ENCODE assay signal across 8 cellular contexts in genomic region chr4:118740869-118741268, GRCh38. TPM values are rescaled to one million over a fixed set of nuclear protein-coding genes. Genes with fewer than 3 reads are reported as not detected.
DNase-seq lines count a peak whose midpoint lies in the region; ATAC-seq, FAIRE-seq and TF ChIP-seq lines count a peak whose summit lies in the region.

No MANE protein-coding gene starts in this region.

- no peak for TF ChIP-seq EP300 in K562 (IDR thresholded peaks at IDR 0.05; ENCODE audit: low read length)

- intact Hi-C loops in K562 (cut with micrococcal nuclease) (loop anchor here (1.0 to 5.0 kb wide), 2 partner anchors 149 to 226 kb away; no protein-coding TSS in a partner anchor), head of caudate nucleus (cut with DNase I) (no loop called here)

- no peaks in the 10 kb centered on the region for H3K79me2 ChIP-seq in K562 (ENCODE audit: control insufficient read depth, insufficient read depth, low read length)

- DNase-seq in AG10803 (ENCODE audit: low read depth) (peak; percentile 43), HTR-8/SVneo (ENCODE audit: insufficient read length, low spot score) (peak; percentile 6), K562 (ENCODE audit: extremely low read depth in 1 of 4, low spot score in 3 of 4) (peak in 3 of 4 experiments; percentile 16 to 18 (median 17)), lung microvascular endothelial cell (ENCODE audit: low read depth in 2 of 2) (peak; percentile 39 to 47), head of caudate nucleus (no peak)
- no peak for DNase-seq in activated effector memory CD4-positive, alpha-beta T cell treated with Interleukin-2 at 50 U/mL for 16 hours

- no TSS peak for BruUV-seq in K562 (replicated peaks; lab: Mats Ljungman, UMichigan)

- no peak for TF ChIP-seq POLR2A in K562 (conservative IDR thresholded peaks at IDR 0.05)

- no peaks in the 10 kb centered on the region for H3K27me3 ChIP-seq in K562 (ENCODE audit: control insufficient read depth in 2 of 2, insufficient read depth in 2 of 2, low read length in 2 of 2)

- no peak overlapping the region for H3K4me2 ChIP-seq in K562 (ENCODE audit: insufficient read depth, low read length)

- H3K4me1 ChIP-seq in K562 (replicated peaks in 1 of 2; ENCODE audit: control insufficient read depth in 2 of 2, insufficient read depth in 2 of 2, low read length in 2 of 2) = no peaks in the 10 kb centered on the region

- POLR2A ChIA-PET in K562 (lab: Yijun Ruan, JAX) = no interaction called here

- FAIRE-seq in HTR-8/SVneo (lab: Jason Lieb, UNC) = no peak
- no peak for FAIRE-seq in K562 (lab: Jason Lieb, UNC)

- CTCF ChIA-PET in K562 (lab: Yijun Ruan, JAX; ENCODE audit: low intra/inter-chr PET ratio) = interaction anchor here (0.6 to 2.1 kb wide), 4 partner anchors 149 to 229 kb away, joined by 3 to 12 read pairs (median 4); no protein-coding TSS in a partner anchor

- H3K9ac ChIP-seq in K562 (ENCODE audit: insufficient read depth in 1 of 2, low read depth in 2 of 2, low read length in 2 of 2) = no peak overlapping the region

- no peak overlapping the region for H2AFZ ChIP-seq in K562 (ENCODE audit: low read depth, low read length)

- no peak overlapping the region for H3K27ac ChIP-seq in K562 (ENCODE audit: extremely low read depth, low read depth, low read length)

- peaks cover 51% of the 10 kb centered on the region; the same call in 2 of the 3 replicates for H3K36me3 ChIP-seq in K562 (ENCODE audit: control insufficient read depth, insufficient read depth, low read length)

- no peaks in the 10 kb centered on the region for H3K9me1 ChIP-seq in K562 (ENCODE audit: control insufficient read depth, insufficient read depth, low read length)

- ATAC-seq in K562 (no peak), GM19463 (IDR thresholded peaks at IDR 0.05; ENCODE audit: unreplicated experiment) (no peak), HG02623 (IDR thresholded peaks at IDR 0.05; ENCODE audit: unreplicated experiment) (no peak)

- TF ChIP-seq CTCF in AG10803 (conservative IDR thresholded peaks at IDR 0.05; ENCODE audit: low read length) = peak; percentile 46
- peak in 1 of 3 experiments; percentile 47; a peak in 2 of 6 replicates for TF ChIP-seq CTCF in K562 (IDR thresholded peaks at IDR 0.05 in 2 of 3, conservative IDR thresholded peaks at IDR 0.05 in 1 of 3; ENCODE audit: insufficient read depth in 2 of 3, low read depth in 1 of 3, low read length in 3 of 3)

- peak; percentile 43 to 44 for TF ChIP-seq RAD21 in K562 (CRISPR knock-in tag; conservative IDR thresholded peaks at IDR 0.05 in 1 of 2, IDR thresholded peaks at IDR 0.05 in 1 of 2)

- in situ Hi-C loops in K562 (cut with MboI) = no loop called here

- no peaks in the 10 kb centered on the region for H3K9me3 ChIP-seq in K562 (replicated peaks; ENCODE audit: control insufficient read depth, insufficient read depth, low read depth, low read length)

- H3K4me3 ChIP-seq in AG10803 (ENCODE audit: low read length) (no peak overlapping the region), K562 (no peak overlapping the region)

- no peaks in the 10 kb centered on the region for H4K20me1 ChIP-seq in K562 (replicated peaks; ENCODE audit: control insufficient read depth, insufficient read depth, low read length)

- 8% methylated on average over 5 of the region's 5 CpGs for WGBS in K562 (ENCODE audit: insufficient coverage, low coverage, missing lambda C conversion rate)

TF ChIP-seq in K562, 482 proteins besides CTCF, POLR2A, EP300 and RAD21:
- TF ChIP-seq RBM25 (IDR thresholded peaks at IDR 0.05; ENCODE audit: low read depth, low read length, severe bottlenecking) (no peak), ZNF184 (CRISPR knock-in tag; IDR thresholded peaks at IDR 0.05) (no peak), HNRNPK (IDR thresholded peaks at IDR 0.05; ENCODE audit: low read depth, low read length, poor library complexity, severe bottlenecking) (no peak)

RNA-seq across cellular contexts. Expression of gene METTL14, which starts 55.7 kb away (rescaled TPM):
- total RNA-seq in K562 (2011; cell fraction: chromatin; rRNA removed; ENCODE audit: low replicate concordance) = 17.7 and 37.4 TPM in 2 replicates
- total RNA-seq in K562 (2011; cell fraction: nucleolus; rRNA removed) = 7.2 and 10.0 TPM in 2 replicates
- total RNA-seq in K562 (2011; cell fraction: nucleoplasm; rRNA removed) = 9.6 and 11.1 TPM in 2 replicates
- total RNA-seq in K562 (2014; rRNA removed) (20.2 and 20.4 TPM in 2 replicates), K562 (2014; rRNA removed; fragmentation: Illumina TruSeq; extraction: Trizol) (30.7 and 36.0 TPM in 2 replicates), K562 (2015; rRNA removed; fragmentation: Illumina TruSeq; extraction: Trizol) (28.2 and 42.4 TPM in 2 replicates), K562 (2021) (33.9 and 41.0 TPM in 2 replicates), lung microvascular endothelial cell (8.7 and 8.9 TPM in 2 replicates)
- polyA plus RNA-seq in K562 (2011; rRNA removed) (20.7 and 27.7 TPM in 2 replicates), K562 (2014; fragmentation: Illumina TruSeq; extraction: Trizol) (26.8 and 32.9 TPM in 2 replicates), K562 (2014; fragmentation: Nextera tagmentation; extraction: Ambion mirVana) (10 to 100 TPM; 16.7 to 27.2 TPM), K562 (2014; rRNA removed) (23.4 and 30.5 TPM in 2 replicates)
- polyA plus RNA-seq in K562 (2011; cell fraction: cytosol; rRNA removed) = 3.9 and 8.4 TPM in 2 replicates
- 13.7 and 14.9 TPM in 2 replicates for polyA plus RNA-seq in K562 (2011; cell fraction: nucleus; rRNA removed)
- 13.0 and 16.8 TPM in 2 replicates for polyA plus RNA-seq in K562 (2012)
- polyA minus RNA-seq in K562 (2011; rRNA and poly(A)+ RNA removed) = 24.4 and 28.2 TPM in 2 replicates
- polyA minus RNA-seq in K562 (2011; cell fraction: cytosol; rRNA and poly(A)+ RNA removed) = 4.3 and 5.8 TPM in 2 replicates
- polyA minus RNA-seq in K562 (2011; cell fraction: nucleus; rRNA and poly(A)+ RNA removed) = 12.0 and 22.4 TPM in 2 replicates

Comparison
In these comparisons a context has a peak if more than half of its experiments do, and no peak if none do; other contexts are left out.
1. DNase-seq: peak in AG10803 (single experiment), HTR-8/SVneo (single experiment), K562 (3 of 4) and lung microvascular endothelial cell (2 of 2); none in activated effector memory CD4-positive, alpha-beta T cell treated with Interleukin-2 at 50 U/mL for 16 hours (single experiment) and head of caudate nucleus (0 of 42).